ENCODE assay signal across 8 cellular contexts in genomic region chr2:25252291-25253152, GRCh38.
DNase-seq lines count a peak whose midpoint lies in the region; ATAC-seq and TF ChIP-seq lines count a peak whose summit lies in the region.

No MANE protein-coding gene starts in this region.

- TF ChIP-seq CTCF in Calu3 (IDR thresholded peaks at IDR 0.05; ENCODE audit: unreplicated experiment) (no peak), gastroesophageal sphincter (IDR thresholded peaks at IDR 0.05) (no peak), ovary (IDR thresholded peaks at IDR 0.05) (no peak)

- peaks cover 26% of the 10 kb centered on the region for H3K36me3 Mint-ChIP-seq in Calu3 (ENCODE audit: insufficient read depth, unreplicated experiment)

- 2 to 13% methylated on average over 12 to 16 of the region's 62 CpGs for WGBS in gastroesophageal sphincter (ENCODE audit: low coverage in 1 of 2), 2 donors
- 4 to 10% (median 6%) methylated on average over 37 to 61 of the region's 62 CpGs for WGBS in ovary, 3 donors

- BruUV-seq in Calu3 (replicated peaks; lab: Mats Ljungman, UMichigan) = no TSS peak

- DNase-seq in Calu3 (peak; percentile 75), NCI-H82 treated with DMSO at 0.1 percent for 48 hours (lab: John Stamatoyannopoulos, UW; ENCODE audit: unreplicated experiment) (peak; percentile 97), ovary (peak; percentile 81 to 89 (median 84)), superior temporal gyrus (ENCODE audit: extremely low spot score) (no peak), NCI-H446 (lab: John Stamatoyannopoulos, UW) (no peak)
- DNase-seq in activated effector memory CD4-positive, alpha-beta T cell treated with anti-CD3 and anti-CD28 coated beads, Interleukin-2, amount 50 U/mL, for 16 hours = peak; percentile 86

- H3K4me3 ChIP-seq in gastroesophageal sphincter = peak overlapping the region; percentile 54 to 76
- peak overlapping the region; percentile 46 for H3K4me3 ChIP-seq in ovary

- ATAC-seq in HG02798 (IDR thresholded peaks at IDR 0.05; ENCODE audit: poor library complexity, unreplicated experiment) = peak; percentile 57
- ATAC-seq in gastroesophageal sphincter = peak; percentile 59

- H3K27me3 ChIP-seq in gastroesophageal sphincter (no peaks in the 10 kb centered on the region), ovary (no peaks in the 10 kb centered on the region)

- intact Hi-C loops in Calu3 (cut with micrococcal nuclease; ENCODE audit: unreplicated experiment) = no loop called here
- intact Hi-C loops in ovary (cut with DNase I) = no loop called here

- no peak for TF ChIP-seq POLR2A in gastroesophageal sphincter (IDR thresholded peaks at IDR 0.05)
- TF ChIP-seq POLR2A in ovary (IDR thresholded peaks at IDR 0.05) = no peak

- no peaks in the 10 kb centered on the region for H3K9me3 ChIP-seq in gastroesophageal sphincter
- H3K9me3 ChIP-seq in ovary = no peaks in the 10 kb centered on the region

- H3K9me3 Mint-ChIP-seq in Calu3 (ENCODE audit: low read depth, unreplicated experiment) = no peaks in the 10 kb centered on the region

- H3K4me1 ChIP-seq in gastroesophageal sphincter (peaks cover 3 to 49% (median 21%) of the 10 kb centered on the region in 3 donors), ovary (ENCODE audit: insufficient read depth) (peaks cover 20% of the 10 kb centered on the region)

- no peak overlapping the region for H3K27ac Mint-ChIP-seq in Calu3 (ENCODE audit: unreplicated experiment)

- no peaks in the 10 kb centered on the region for H3K27me3 Mint-ChIP-seq in Calu3 (ENCODE audit: unreplicated experiment)

- CTCF ChIA-PET in Calu3 (lab: Charles Lee) = interaction anchor here (0.6 to 1.6 kb wide), 3 partner anchors 97 to 244 kb away, joined by 3 to 8 read pairs (median 5); no protein-coding TSS in a partner anchor

- TF ChIP-seq EP300 in gastroesophageal sphincter (IDR thresholded peaks at IDR 0.05) (no peak), ovary (IDR thresholded peaks at IDR 0.05) (no peak)

- peaks cover 9% of the 10 kb centered on the region for H3K4me1 Mint-ChIP-seq in Calu3 (ENCODE audit: low read depth, unreplicated experiment)

- H3K27ac ChIP-seq in gastroesophageal sphincter = peak overlapping the region; percentile 16 to 89 (median 86)
- H3K27ac ChIP-seq in ovary = peak overlapping the region; percentile 90 to 98

- peaks cover 0 to 27% of the 10 kb centered on the region in 2 donors for H3K36me3 ChIP-seq in gastroesophageal sphincter
- no peaks in the 10 kb centered on the region for H3K36me3 ChIP-seq in ovary

- H3K4me3 Mint-ChIP-seq in Calu3 (ENCODE audit: low read depth, unreplicated experiment) = peak overlapping the region; percentile 80

Comparison
In these comparisons a context has a peak if more than half of its experiments do, and no peak if none do; other contexts are left out.
1. DNase-seq: peak in Calu3 (single experiment), NCI-H82 treated with DMSO at 0.1 percent for 48 hours (single experiment), activated effector memory CD4-positive, alpha-beta T cell treated with anti-CD3 and anti-CD28 coated beads, Interleukin-2, amount 50 U/mL, for 16 hours (single experiment) and ovary (5 of 5); none in superior temporal gyrus (single experiment) and NCI-H446 (0 of 2).